In genomic region chr4:48680848-48681568, GRCh38 we compare ENCODE assay signal across 18 cellular contexts.
DNase-seq lines count a peak whose midpoint lies in the region; ATAC-seq, FAIRE-seq and TF ChIP-seq lines count a peak whose summit lies in the region.
"Had no signal": no experiment of that assay in that cellular context is flagged by ENCODE, and none has a peak within 500 bp of the region (broad histone marks: within the 10 kb centered on the region; RNA-seq: fewer than 3 reads in every experiment).

No MANE protein-coding gene starts in this region.

- peaks cover 44% of the 10 kb centered on the region for H3K79me2 ChIP-seq in hepatocyte

- DNase-seq in GM12891 (ENCODE audit: insufficient read length, low spot score) (no peak), OCI-M1 (lab: John Stamatoyannopoulos, UW) (peak; percentile 88), hepatocyte (ENCODE audit: low spot score) (no peak), small intestine (peak; percentile 87), NCI-H1417 (lab: John Stamatoyannopoulos, UW) (no peak)
- DNase-seq in activated CD4-positive, alpha-beta T cell treated with anti-CD3 and anti-CD28 coated beads for 48 hours = no peak
- DNase-seq: amniotic stem cell; effector memory CD8-positive, alpha-beta T cell; esophagus squamous epithelium; hypothalamus; NCI-H146; NCI-H510A; nucleus accumbens; uterus had no signal

- TF ChIP-seq CTCF in hepatocyte (IDR thresholded peaks at IDR 0.05; ENCODE audit: poor library complexity) = no peak

- 66% methylated on average over 12 of the region's 12 CpGs for WGBS in hepatocyte (ENCODE audit: low lambda C conversion rate, missing lambda C conversion rate)
- 17 to 63% (median 40%) methylated on average over 12 of the region's 12 CpGs for WGBS in small intestine, 3 donors

- FAIRE-seq in GM12891 (lab: Jason Lieb, UNC) (peak; percentile 67), small intestine (lab: Jason Lieb, UNC) (no peak)
- FAIRE-seq: bronchial epithelial cell had no signal

- no peaks in the 10 kb centered on the region for H3K27me3 ChIP-seq in hepatocyte
- no peaks in the 10 kb centered on the region for H3K27me3 ChIP-seq in small intestine (ENCODE audit: control insufficient read depth in 2 of 2, insufficient read depth in 2 of 2, low read length in 2 of 2)
- H3K27me3 ChIP-seq: esophagus squamous epithelium, SJSA1, uterus had no signal

- no peaks in the 10 kb centered on the region for H4K20me1 ChIP-seq in hepatocyte (ENCODE audit: insufficient read depth, poor library complexity, severe bottlenecking)

- peak overlapping the region; percentile 52 for H3K4me2 ChIP-seq in hepatocyte

- ATAC-seq in GM18873 (IDR thresholded peaks at IDR 0.05; ENCODE audit: low FRiP score, unreplicated experiment) = no peak

- H3K4me3 ChIP-seq in hepatocyte (no peak overlapping the region), small intestine (ENCODE audit: low read depth in 1 of 2, low read length in 2 of 2) (peak overlapping the region in 1 of 2 donors; percentile 39)
- H3K4me3 ChIP-seq: esophagus squamous epithelium, SJSA1, uterus had no signal

- no peaks in the 10 kb centered on the region for H3K9me2 ChIP-seq in hepatocyte (replicated peaks; ENCODE audit: insufficient read depth)

- no peak for TF ChIP-seq POLR2A in GM12891 (IDR thresholded peaks at IDR 0.05; ENCODE audit: low read depth, low read length)

- H3K27ac ChIP-seq in hepatocyte (peak overlapping the region; percentile 62), small intestine (ENCODE audit: low read depth in 1 of 2, low read length in 1 of 2) (peak overlapping the region; percentile 55 to 65)
- H3K27ac ChIP-seq: C4-2B, esophagus squamous epithelium, SJSA1, uterus had no signal

- no peak overlapping the region for H2AFZ ChIP-seq in hepatocyte

- H3K36me3 ChIP-seq in hepatocyte (replicated peaks; ENCODE audit: insufficient read depth, low read depth) = no peaks in the 10 kb centered on the region
- H3K36me3 ChIP-seq in small intestine (ENCODE audit: control insufficient read depth in 2 of 2, insufficient read depth in 2 of 2, low read length in 2 of 2) = no peaks in the 10 kb centered on the region
- H3K36me3 ChIP-seq: SJSA1, uterus had no signal

- H3K9me3 ChIP-seq in hepatocyte (ENCODE audit: low read depth) (no peaks in the 10 kb centered on the region), small intestine (ENCODE audit: control insufficient read depth, low read depth) (no peaks in the 10 kb centered on the region)
- H3K9me3 ChIP-seq: esophagus squamous epithelium, SJSA1, uterus had no signal

- no peaks in the 10 kb centered on the region for H3K4me1 ChIP-seq in hepatocyte (ENCODE audit: insufficient read depth)
- H3K4me1 ChIP-seq in small intestine (ENCODE audit: control insufficient read depth in 2 of 2, insufficient read depth in 1 of 2, low read depth in 1 of 2, low read length in 1 of 2) = no peaks in the 10 kb centered on the region
- H3K4me1 ChIP-seq: SJSA1, uterus had no signal

TF ChIP-seq in GM12891, 5 proteins besides CTCF, POLR2A, EP300 and RAD21:
- TF ChIP-seq POU2F2 (IDR thresholded peaks at IDR 0.05; ENCODE audit: low read depth, low read length) = no peak

Comparison
In these comparisons a context has a peak if more than half of its experiments do, and no peak if none do; other contexts are left out.
1. DNase-seq: peak in OCI-M1 (single experiment) and small intestine (single experiment); none in GM12891 (single experiment), hepatocyte (single experiment), NCI-H1417 (0 of 3) and activated CD4-positive, alpha-beta T cell treated with anti-CD3 and anti-CD28 coated beads for 48 hours (single experiment).